Comparison of ENCODE assay signal across 1 cellular context in genomic region chr1:156738916-156739315, GRCh38.
A peak's percentile ranks its signal among the peaks of the same experiment; 100 is the strongest.
TF ChIP-seq lines count a peak whose summit lies in the region.

No MANE protein-coding gene starts in this region.

TF ChIP-seq in HEK293, 187 proteins besides CTCF, POLR2A, EP300 and RAD21:
- TF ChIP-seq ZNF416 (tag by site-specific recombination; IDR thresholded peaks at IDR 0.05), result no peak
- TF ChIP-seq ZNF529 (tag by site-specific recombination; IDR thresholded peaks at IDR 0.05; ENCODE audit: insufficient replicate concordance), result no peak
- peak; percentile 14; the same call in 1 of the 2 replicates for TF ChIP-seq ZNF664 (tag by site-specific recombination; IDR thresholded peaks at IDR 0.05)
